8 cellular contexts compared by ENCODE assay signal in genomic region chrX:136759968-136760367, GRCh38. TPM values are rescaled to one million over a fixed set of nuclear protein-coding genes. Genes with fewer than 3 reads are reported as not detected.
DNase-seq lines count a peak whose midpoint lies in the region; ATAC-seq and TF ChIP-seq lines count a peak whose summit lies in the region.

No MANE protein-coding gene starts in this region.

- intact Hi-C loops in Right ventricle myocardium superior (cut with DNase I) (no loop called here), cardiac septum (cut with DNase I) (no loop called here), activated B cell treated with CpG ODN at 0.5 μM for 24 hours (cut with micrococcal nuclease) (loop anchor here (1.0 kb wide), 1 partner anchor 13 kb away; no protein-coding TSS in a partner anchor)

- peak overlapping the region; percentile 39 for H3K4me3 Mint-ChIP-seq in activated B cell treated with CpG ODN at 0.5 μM for 24 hours

- DNase-seq in Right ventricle myocardium superior (no peak), cardiac septum (ENCODE audit: low spot score) (no peak), activated B cell treated with CpG ODN at 0.5 μM for 24 hours (no peak), amniotic stem cell (lab: John Stamatoyannopoulos, UW) (no peak), middle frontal gyrus (ENCODE audit: extremely low spot score, low spot score) (no peak), DMS79 (lab: John Stamatoyannopoulos, UW) (no peak), GM19240 (ENCODE audit: insufficient read length, low spot score) (no peak)

- ATAC-seq in Right ventricle myocardium superior (ENCODE audit: poor library complexity) (peak; percentile 27), HG03432 (IDR thresholded peaks at IDR 0.05; ENCODE audit: unreplicated experiment) (peak; percentile 85), activated B cell treated with CpG ODN at 0.5 μM for 24 hours (ENCODE audit: low read depth) (peak; percentile 87)

- POLR2A ChIA-PET in activated B cell treated with CpG ODN at 0.5 μM for 24 hours (lab: Charles Lee): interaction anchor here (0.7 to 1.7 kb wide), 5 partner anchors 9 to 121 kb away, joined by 4 to 6 read pairs (median 4); partner anchors contain the start of gene RBMX

- TF ChIP-seq CTCF in activated B cell treated with CpG ODN at 0.5 μM for 24 hours (IDR thresholded peaks at IDR 0.05): no peak

- CTCF ChIA-PET in activated B cell treated with CpG ODN at 0.5 μM for 24 hours (lab: Charles Lee): no interaction called here

- no peaks in the 10 kb centered on the region for H3K9me3 Mint-ChIP-seq in activated B cell treated with CpG ODN at 0.5 μM for 24 hours

- peak overlapping the region; percentile 80 for H3K27ac Mint-ChIP-seq in activated B cell treated with CpG ODN at 0.5 μM for 24 hours

- H3K4me1 Mint-ChIP-seq in activated B cell treated with CpG ODN at 0.5 μM for 24 hours: peaks cover 55% of the 10 kb centered on the region

- no peaks in the 10 kb centered on the region for H3K27me3 Mint-ChIP-seq in activated B cell treated with CpG ODN at 0.5 μM for 24 hours

- peaks cover 5% of the 10 kb centered on the region for H3K36me3 Mint-ChIP-seq in activated B cell treated with CpG ODN at 0.5 μM for 24 hours (ENCODE audit: low read depth)

RNA-seq across cellular contexts. Expression of gene ARHGEF6, which starts 20.8 kb away (rescaled TPM):
- total RNA-seq in Right ventricle myocardium superior: 36.8 TPM
- 51.3 TPM for total RNA-seq in cardiac septum
- total RNA-seq in activated B cell treated with CpG ODN at 0.5 μM for 24 hours: 32.4 and 33.0 TPM in 2 replicates

Comparison
In these comparisons a context has a peak if more than half of its experiments do, and no peak if none do; other contexts are left out.
1. ATAC-seq: peak in every context shown above with its lines; median percentile 87 in activated B cell treated with CpG ODN at 0.5 μM for 24 hours; 85 in HG03432; 27 in Right ventricle myocardium superior.